In genomic region chr10:30784521-30784895, GRCh38 we compare ENCODE assay signal across 8 cellular contexts.
DNase-seq lines count a peak whose midpoint lies in the region; ATAC-seq, FAIRE-seq and TF ChIP-seq lines count a peak whose summit lies in the region.

No MANE protein-coding gene starts in this region.

- FAIRE-seq in astrocyte (lab: Jason Lieb, UNC): no peak

- H3K9ac ChIP-seq in astrocyte (ENCODE audit: low read length): peak overlapping the region; percentile 81

- H3K27ac Mint-ChIP-seq in astrocyte (ENCODE audit: unreplicated experiment): peak overlapping the region; percentile 86
- H3K27ac Mint-ChIP-seq in stimulated activated naive B cell treated with anti-CD40 and anti-IgM and Interleukin-4, amounts not matched to agents 10 μg/mL and 1 μg/mL and 100 μg/mL, for 72 hours: no peak overlapping the region

- no peaks in the 10 kb centered on the region for H3K36me3 Mint-ChIP-seq in astrocyte (ENCODE audit: low read depth, unreplicated experiment)
- no peaks in the 10 kb centered on the region for H3K36me3 Mint-ChIP-seq in stimulated activated naive B cell treated with anti-CD40 and anti-IgM and Interleukin-4, amounts not matched to agents 10 μg/mL and 1 μg/mL and 100 μg/mL, for 72 hours

- H2AFZ ChIP-seq in astrocyte (ENCODE audit: low read depth, low read length): peak overlapping the region; percentile 89

- peaks cover 21% of the 10 kb centered on the region for H3K4me1 Mint-ChIP-seq in astrocyte (ENCODE audit: low read depth, unreplicated experiment)
- peaks cover 9% of the 10 kb centered on the region in 2 donors for H3K4me1 Mint-ChIP-seq in stimulated activated naive B cell treated with anti-CD40 and anti-IgM and Interleukin-4, amounts not matched to agents 10 μg/mL and 1 μg/mL and 100 μg/mL, for 72 hours

- peak overlapping the region; percentile 92 for H3K4me2 ChIP-seq in astrocyte (ENCODE audit: low read length)

- DNase-seq in A172 (ENCODE audit: low spot score) (peak; percentile 21), HL-60 (ENCODE audit: low read depth in 1 of 2, low spot score in 1 of 2) (peak; percentile 21 to 22), astrocyte (ENCODE audit: low read depth) (peak; percentile 61), iris pigment epithelial cell (ENCODE audit: low read depth) (peak; percentile 41), NCI-H187 treated with DMSO at 0.1 percent for 48 hours (lab: John Stamatoyannopoulos, UW) (no peak)
- no peak for DNase-seq in stimulated activated naive B cell treated with anti-CD40 and anti-IgM and Interleukin-4, amounts not matched to agents 10 μg/mL and 1 μg/mL and 100 μg/mL, for 72 hours

- H3K27ac ChIP-seq in HL-60 (replicated peaks): peak overlapping the region; percentile 18; the same call in 1 of the 2 replicates
- peak overlapping the region; percentile 49 for H3K27ac ChIP-seq in astrocyte (ENCODE audit: low read depth, low read length)

- peak overlapping the region; percentile 81 for H3K4me3 Mint-ChIP-seq in astrocyte (ENCODE audit: unreplicated experiment)
- peak overlapping the region; percentile 80 to 86 for H3K4me3 Mint-ChIP-seq in stimulated activated naive B cell treated with anti-CD40 and anti-IgM and Interleukin-4, amounts not matched to agents 10 μg/mL and 1 μg/mL and 100 μg/mL, for 72 hours

- peaks cover 33% of the 10 kb centered on the region for H3K4me1 ChIP-seq in astrocyte (ENCODE audit: insufficient read depth, low read length)

- peaks cover 1% of the 10 kb centered on the region for H3K9me3 Mint-ChIP-seq in astrocyte (ENCODE audit: unreplicated experiment)
- H3K9me3 Mint-ChIP-seq in stimulated activated naive B cell treated with anti-CD40 and anti-IgM and Interleukin-4, amounts not matched to agents 10 μg/mL and 1 μg/mL and 100 μg/mL, for 72 hours: no peaks in the 10 kb centered on the region

- no peaks in the 10 kb centered on the region for H3K36me3 ChIP-seq in astrocyte (ENCODE audit: insufficient read depth, low read length)

- H3K27me3 ChIP-seq in HL-60 (ENCODE audit: insufficient read depth, poor library complexity, severe bottlenecking) (no peaks in the 10 kb centered on the region), astrocyte (ENCODE audit: insufficient read depth, low read length) (no peaks in the 10 kb centered on the region)

- H3K4me3 ChIP-seq in HL-60 (replicated peaks; ENCODE audit: insufficient read depth, low read length) (peak overlapping the region; percentile 7; the same call in 1 of the 2 replicates), astrocyte (ENCODE audit: insufficient read depth, low read depth, low read length) (peak overlapping the region; percentile 65)

- H3K79me2 ChIP-seq in astrocyte (ENCODE audit: insufficient read depth, low read length): no peaks in the 10 kb centered on the region

- H3K27me3 Mint-ChIP-seq in astrocyte (ENCODE audit: low read depth, unreplicated experiment): peaks cover 5% of the 10 kb centered on the region
- peaks cover 16 to 30% of the 10 kb centered on the region in 2 donors for H3K27me3 Mint-ChIP-seq in stimulated activated naive B cell treated with anti-CD40 and anti-IgM and Interleukin-4, amounts not matched to agents 10 μg/mL and 1 μg/mL and 100 μg/mL, for 72 hours

- no peak for ATAC-seq in stimulated activated naive B cell treated with anti-CD40 and anti-IgM and Interleukin-4, amounts not matched to agents 10 μg/mL and 1 μg/mL and 100 μg/mL, for 72 hours (replicated peaks)
- ATAC-seq in GM21381 (IDR thresholded peaks at IDR 0.05; ENCODE audit: unreplicated experiment) (no peak), HG03039 (IDR thresholded peaks at IDR 0.05; ENCODE audit: unreplicated experiment) (no peak)

- TF ChIP-seq CTCF in HL-60 (IDR thresholded peaks at IDR 0.05; ENCODE audit: insufficient read depth, low read length) (no peak), astrocyte (IDR thresholded peaks at IDR 0.05; ENCODE audit: insufficient read depth, low read depth, low read length) (no peak)

- no peaks in the 10 kb centered on the region for H4K20me1 ChIP-seq in astrocyte (ENCODE audit: insufficient read depth, low read length)

- H3K9me3 ChIP-seq in astrocyte (ENCODE audit: insufficient read depth, low read depth, low read length): no peaks in the 10 kb centered on the region

Comparison
In these comparisons a context has a peak if more than half of its experiments do, and no peak if none do; other contexts are left out.
1. DNase-seq: peak in A172 (single experiment), HL-60 (2 of 2), astrocyte (single experiment) and iris pigment epithelial cell (single experiment); none in stimulated activated naive B cell treated with anti-CD40 and anti-IgM and Interleukin-4, amounts not matched to agents 10 μg/mL and 1 μg/mL and 100 μg/mL, for 72 hours (single experiment) and NCI-H187 treated with DMSO at 0.1 percent for 48 hours (single experiment).